In genomic region chr20:38434770-38435554, GRCh38 we compare ENCODE assay signal across 1 cellular context.
TF ChIP-seq lines count a peak whose summit lies in the region.

TSS of gene SNHG17 (minus strand) at chr20:38435328.

TF ChIP-seq in K562, 482 proteins besides CTCF, POLR2A, EP300 and RAD21 (continued from another document and continues in another):
- TF ChIP-seq CUX1 (CRISPR knock-in tag; IDR thresholded peaks at IDR 0.05) (no peak), GTF3C2 (IDR thresholded peaks at IDR 0.05; ENCODE audit: borderline replicate concordance, extremely low read depth, insufficient read length) (no peak), ZNF79 (CRISPR knock-in tag; IDR thresholded peaks at IDR 0.05; ENCODE audit: low read depth) (no peak), ZNF445 (CRISPR knock-in tag; IDR thresholded peaks at IDR 0.05; ENCODE audit: low read depth) (no peak), CREBBP (IDR thresholded peaks at IDR 0.05; ENCODE audit: low read depth, low read length) (no peak), NELFE (IDR thresholded peaks at IDR 0.05; ENCODE audit: insufficient read depth, insufficient read length) (no peak), IRF1 (CRISPR knock-in tag; IDR thresholded peaks at IDR 0.05; ENCODE audit: borderline replicate concordance) (0 out of 2 replicates have a peak, but pooled peaks have one; percentile 87), ILK (tag; IDR thresholded peaks at IDR 0.05; ENCODE audit: borderline replicate concordance, low read depth) (no peak), SIN3A (IDR thresholded peaks at IDR 0.05; ENCODE audit: borderline replicate concordance in 2 of 2, control insufficient read depth in 1 of 2, low read depth in 2 of 2, low read length in 2 of 2) (peak in 1 of 2 experiments; percentile 91; a peak in 1 of 4 replicates), ZBED1 (IDR thresholded peaks at IDR 0.05) (peak; percentile 88), ZNF778 (CRISPR knock-in tag; IDR thresholded peaks at IDR 0.05) (no peak), RB1 (IDR thresholded peaks at IDR 0.05; ENCODE audit: low read depth) (peak; percentile 98), DLX4 (CRISPR knock-in tag; IDR thresholded peaks at IDR 0.05) (no peak), ZBTB17 (CRISPR knock-in tag; IDR thresholded peaks at IDR 0.05) (peak; percentile 81), BRF1 (IDR thresholded peaks at IDR 0.05; ENCODE audit: borderline replicate concordance, extremely low read depth, insufficient read length) (no peak), OTX1 (CRISPR knock-in tag; IDR thresholded peaks at IDR 0.05) (peak; percentile 58; the same call in 1 of the 2 replicates), RFX7 (CRISPR knock-in tag; IDR thresholded peaks at IDR 0.05) (no peak), PTTG1 (tag; IDR thresholded peaks at IDR 0.05; ENCODE audit: low read depth) (no peak), RUNX1 (IDR thresholded peaks at IDR 0.05; ENCODE audit: low read depth) (no peak), MAFG (tag; conservative IDR thresholded peaks at IDR 0.05) (peak; percentile 42; the same call in 1 of the 2 replicates), ZSCAN32 (CRISPR knock-in tag; IDR thresholded peaks at IDR 0.05) (no peak), NR4A1 (CRISPR knock-in tag; IDR thresholded peaks at IDR 0.05) (no peak), NR4A1 (tag; IDR thresholded peaks at IDR 0.05) (peak; percentile 73; the same call in 1 of the 2 replicates), HEY1 (CRISPR knock-in tag; IDR thresholded peaks at IDR 0.05; ENCODE audit: borderline replicate concordance) (no peak), ELF1 (tag; IDR thresholded peaks at IDR 0.05) (peak; percentile 91), TFE3 (CRISPR knock-in tag; IDR thresholded peaks at IDR 0.05) (no peak), GABPB2 (CRISPR knock-in tag; conservative IDR thresholded peaks at IDR 0.05) (no peak), CBFA2T2 (conservative IDR thresholded peaks at IDR 0.05) (no peak)
- TF ChIP-seq, protein P1, sequence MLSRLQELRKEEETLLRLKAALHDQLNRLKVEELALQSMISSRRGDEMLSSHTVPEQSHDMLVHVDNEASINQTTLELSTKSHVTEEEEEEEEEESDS (CRISPR knock-in tag; IDR thresholded peaks at IDR 0.05) = no peak
- TF ChIP-seq, protein P2, sequence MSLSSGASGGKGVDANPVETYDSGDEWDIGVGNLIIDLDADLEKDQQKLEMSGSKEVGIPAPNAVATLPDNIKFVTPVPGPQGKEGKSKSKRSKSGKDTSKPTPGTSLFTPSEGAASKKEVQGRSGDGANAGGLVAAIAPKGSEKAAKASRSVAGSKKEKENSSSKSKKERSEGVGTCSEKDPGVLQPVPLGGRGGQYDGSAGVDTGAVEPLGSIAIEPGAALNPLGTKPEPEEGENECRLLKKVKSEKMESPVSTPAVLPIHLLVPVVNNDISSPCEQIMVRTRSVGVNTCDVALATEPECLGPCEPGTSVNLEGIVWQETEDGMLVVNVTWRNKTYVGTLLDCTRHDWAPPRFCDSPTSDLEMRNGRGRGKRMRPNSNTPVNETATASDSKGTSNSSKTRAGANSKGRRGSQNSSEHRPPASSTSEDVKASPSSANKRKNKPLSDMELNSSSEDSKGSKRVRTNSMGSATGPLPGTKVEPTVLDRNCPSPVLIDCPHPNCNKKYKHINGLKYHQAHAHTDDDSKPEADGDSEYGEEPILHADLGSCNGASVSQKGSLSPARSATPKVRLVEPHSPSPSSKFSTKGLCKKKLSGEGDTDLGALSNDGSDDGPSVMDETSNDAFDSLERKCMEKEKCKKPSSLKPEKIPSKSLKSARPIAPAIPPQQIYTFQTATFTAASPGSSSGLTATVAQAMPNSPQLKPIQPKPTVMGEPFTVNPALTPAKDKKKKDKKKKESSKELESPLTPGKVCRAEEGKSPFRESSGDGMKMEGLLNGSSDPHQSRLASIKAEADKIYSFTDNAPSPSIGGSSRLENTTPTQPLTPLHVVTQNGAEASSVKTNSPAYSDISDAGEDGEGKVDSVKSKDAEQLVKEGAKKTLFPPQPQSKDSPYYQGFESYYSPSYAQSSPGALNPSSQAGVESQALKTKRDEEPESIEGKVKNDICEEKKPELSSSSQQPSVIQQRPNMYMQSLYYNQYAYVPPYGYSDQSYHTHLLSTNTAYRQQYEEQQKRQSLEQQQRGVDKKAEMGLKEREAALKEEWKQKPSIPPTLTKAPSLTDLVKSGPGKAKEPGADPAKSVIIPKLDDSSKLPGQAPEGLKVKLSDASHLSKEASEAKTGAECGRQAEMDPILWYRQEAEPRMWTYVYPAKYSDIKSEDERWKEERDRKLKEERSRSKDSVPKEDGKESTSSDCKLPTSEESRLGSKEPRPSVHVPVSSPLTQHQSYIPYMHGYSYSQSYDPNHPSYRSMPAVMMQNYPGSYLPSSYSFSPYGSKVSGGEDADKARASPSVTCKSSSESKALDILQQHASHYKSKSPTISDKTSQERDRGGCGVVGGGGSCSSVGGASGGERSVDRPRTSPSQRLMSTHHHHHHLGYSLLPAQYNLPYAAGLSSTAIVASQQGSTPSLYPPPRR (CRISPR knock-in tag; IDR thresholded peaks at IDR 0.05; ENCODE audit: borderline replicate concordance) = peak; percentile 93; the same call in 1 of the 2 replicates
- TF ChIP-seq, protein P3, sequence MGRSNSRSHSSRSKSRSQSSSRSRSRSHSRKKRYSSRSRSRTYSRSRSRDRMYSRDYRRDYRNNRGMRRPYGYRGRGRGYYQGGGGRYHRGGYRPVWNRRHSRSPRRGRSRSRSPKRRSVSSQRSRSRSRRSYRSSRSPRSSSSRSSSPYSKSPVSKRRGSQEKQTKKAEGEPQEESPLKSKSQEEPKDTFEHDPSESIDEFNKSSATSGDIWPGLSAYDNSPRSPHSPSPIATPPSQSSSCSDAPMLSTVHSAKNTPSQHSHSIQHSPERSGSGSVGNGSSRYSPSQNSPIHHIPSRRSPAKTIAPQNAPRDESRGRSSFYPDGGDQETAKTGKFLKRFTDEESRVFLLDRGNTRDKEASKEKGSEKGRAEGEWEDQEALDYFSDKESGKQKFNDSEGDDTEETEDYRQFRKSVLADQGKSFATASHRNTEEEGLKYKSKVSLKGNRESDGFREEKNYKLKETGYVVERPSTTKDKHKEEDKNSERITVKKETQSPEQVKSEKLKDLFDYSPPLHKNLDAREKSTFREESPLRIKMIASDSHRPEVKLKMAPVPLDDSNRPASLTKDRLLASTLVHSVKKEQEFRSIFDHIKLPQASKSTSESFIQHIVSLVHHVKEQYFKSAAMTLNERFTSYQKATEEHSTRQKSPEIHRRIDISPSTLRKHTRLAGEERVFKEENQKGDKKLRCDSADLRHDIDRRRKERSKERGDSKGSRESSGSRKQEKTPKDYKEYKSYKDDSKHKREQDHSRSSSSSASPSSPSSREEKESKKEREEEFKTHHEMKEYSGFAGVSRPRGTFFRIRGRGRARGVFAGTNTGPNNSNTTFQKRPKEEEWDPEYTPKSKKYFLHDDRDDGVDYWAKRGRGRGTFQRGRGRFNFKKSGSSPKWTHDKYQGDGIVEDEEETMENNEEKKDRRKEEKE (IDR thresholded peaks at IDR 0.05; ENCODE audit: borderline replicate concordance in 1 of 2, control insufficient read depth in 1 of 2, low read depth in 2 of 2, low read length in 1 of 2) = peak in 1 of 2 experiments; percentile 91; a peak in 2 of 4 replicates
- TF ChIP-seq, protein P4, sequence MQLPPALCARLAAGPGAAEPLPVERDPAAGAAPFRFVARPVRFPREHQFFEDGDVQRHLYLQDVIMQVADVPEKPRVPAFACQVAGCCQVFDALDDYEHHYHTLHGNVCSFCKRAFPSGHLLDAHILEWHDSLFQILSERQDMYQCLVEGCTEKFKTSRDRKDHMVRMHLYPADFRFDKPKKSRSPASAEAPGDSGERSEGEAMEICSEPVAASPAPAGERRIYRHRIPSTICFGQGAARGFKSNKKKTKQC (CRISPR knock-in tag; IDR thresholded peaks at IDR 0.05) = peak; percentile 90
